ENCODE assay signal across 12 cellular contexts in genomic region chr14:23829736-23830474, GRCh38.
DNase-seq lines count a peak whose midpoint lies in the region; ATAC-seq, FAIRE-seq and TF ChIP-seq lines count a peak whose summit lies in the region.
"Had no signal": no experiment of that assay in that cellular context is flagged by ENCODE, and none has a peak within 500 bp of the region (broad histone marks: within the 10 kb centered on the region; RNA-seq: fewer than 3 reads in every experiment).

No MANE protein-coding gene starts in this region.

- no peaks in the 10 kb centered on the region for H3K9me3 ChIP-seq in pancreas

- no peaks in the 10 kb centered on the region for H3K4me1 ChIP-seq in pancreas

- no peak for FAIRE-seq in pancreas (lab: Jason Lieb, UNC)
- FAIRE-seq: GM12878 had no signal

- WGBS in pancreas, 2 donors: 62 to 68% methylated on average over 2 of the region's 2 CpGs

- ATAC-seq in pancreas (peak in 3 of 4 donors; percentile 60 to 84 (median 66)), HG02763 (IDR thresholded peaks at IDR 0.05; ENCODE audit: unreplicated experiment) (no peak), GM18870 (IDR thresholded peaks at IDR 0.05; ENCODE audit: unreplicated experiment) (no peak)
- ATAC-seq: GM12878 had no signal

- H3K4me3 ChIP-seq in epithelial cell of esophagus (ENCODE audit: low read length) (no peak overlapping the region), pancreas (no peak overlapping the region)
- H3K4me3 ChIP-seq: dorsolateral prefrontal cortex, GM12878 had no signal

- DNase-seq in EH (ENCODE audit: low read depth) (peak; percentile 95), NCI-H460 (ENCODE audit: extremely low read depth, low read depth) (peak; percentile 81), epithelial cell of esophagus (ENCODE audit: low read depth) (peak; percentile 90), pancreas (peak in 2 of 6 donors; percentile 8 to 16), medulla oblongata (ENCODE audit: extremely low spot score) (no peak), hippocampal formation (lab: John Stamatoyannopoulos, UW) (no peak)
- DNase-seq: activated CD4-positive, alpha-beta T cell treated with anti-CD3 and anti-CD28 coated beads, Interleukin-2, amount 10 ng/mL, durations not matched to agents 7 days and 5 days; stimulated activated naive CD4-positive, alpha-beta T cell treated with Interleukin-2 at 50 U/mL for 16 hours had no signal

- no peak overlapping the region for H3K27ac ChIP-seq in pancreas

- TF ChIP-seq CTCF in epithelial cell of esophagus (IDR thresholded peaks at IDR 0.05; ENCODE audit: insufficient read depth, low read depth, low read length, missing control alignments): no peak
- TF ChIP-seq CTCF in pancreas (IDR thresholded peaks at IDR 0.05): no peak

- no peaks in the 10 kb centered on the region for H3K27me3 ChIP-seq in pancreas
- H3K27me3 ChIP-seq: dorsolateral prefrontal cortex had no signal

- intact Hi-C loops in pancreas (cut with DNase I): no loop called here

- H3K36me3 ChIP-seq in pancreas: no peaks in the 10 kb centered on the region

Comparison
In these comparisons a context has a peak if more than half of its experiments do, and no peak if none do; other contexts are left out.
1. DNase-seq: peak in EH (single experiment), NCI-H460 (single experiment) and epithelial cell of esophagus (single experiment); none in medulla oblongata (single experiment) and hippocampal formation (0 of 2).
2. ATAC-seq: peak in pancreas (3 of 4); none in HG02763 (single experiment) and GM18870 (single experiment).